1 cellular context compared by ENCODE assay signal in the genomic region with DNA sequence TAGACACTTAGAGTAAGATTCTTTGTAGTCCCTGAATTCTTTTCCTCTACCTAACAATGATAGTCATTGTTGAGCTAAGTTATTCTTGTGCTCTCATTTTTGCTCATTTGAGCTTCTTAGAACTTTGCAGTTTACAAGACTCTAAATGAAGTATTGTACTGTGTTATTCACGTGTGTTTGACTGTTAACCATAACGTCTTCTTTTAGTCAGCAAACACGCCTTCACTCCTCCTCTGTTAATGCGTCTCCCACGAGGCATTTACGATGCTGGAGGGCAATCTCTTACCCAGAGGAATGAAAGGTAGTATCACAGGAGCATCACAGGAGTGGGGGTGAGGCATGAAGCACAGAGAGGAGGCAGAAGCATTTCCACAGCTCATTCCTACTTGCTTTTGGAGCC.
TF ChIP-seq lines count a peak whose summit lies in the region.

No MANE protein-coding gene starts in this region.

TF ChIP-seq in WTC11, 78 proteins besides CTCF, POLR2A, EP300 and RAD21:
- TF ChIP-seq, protein P1, sequence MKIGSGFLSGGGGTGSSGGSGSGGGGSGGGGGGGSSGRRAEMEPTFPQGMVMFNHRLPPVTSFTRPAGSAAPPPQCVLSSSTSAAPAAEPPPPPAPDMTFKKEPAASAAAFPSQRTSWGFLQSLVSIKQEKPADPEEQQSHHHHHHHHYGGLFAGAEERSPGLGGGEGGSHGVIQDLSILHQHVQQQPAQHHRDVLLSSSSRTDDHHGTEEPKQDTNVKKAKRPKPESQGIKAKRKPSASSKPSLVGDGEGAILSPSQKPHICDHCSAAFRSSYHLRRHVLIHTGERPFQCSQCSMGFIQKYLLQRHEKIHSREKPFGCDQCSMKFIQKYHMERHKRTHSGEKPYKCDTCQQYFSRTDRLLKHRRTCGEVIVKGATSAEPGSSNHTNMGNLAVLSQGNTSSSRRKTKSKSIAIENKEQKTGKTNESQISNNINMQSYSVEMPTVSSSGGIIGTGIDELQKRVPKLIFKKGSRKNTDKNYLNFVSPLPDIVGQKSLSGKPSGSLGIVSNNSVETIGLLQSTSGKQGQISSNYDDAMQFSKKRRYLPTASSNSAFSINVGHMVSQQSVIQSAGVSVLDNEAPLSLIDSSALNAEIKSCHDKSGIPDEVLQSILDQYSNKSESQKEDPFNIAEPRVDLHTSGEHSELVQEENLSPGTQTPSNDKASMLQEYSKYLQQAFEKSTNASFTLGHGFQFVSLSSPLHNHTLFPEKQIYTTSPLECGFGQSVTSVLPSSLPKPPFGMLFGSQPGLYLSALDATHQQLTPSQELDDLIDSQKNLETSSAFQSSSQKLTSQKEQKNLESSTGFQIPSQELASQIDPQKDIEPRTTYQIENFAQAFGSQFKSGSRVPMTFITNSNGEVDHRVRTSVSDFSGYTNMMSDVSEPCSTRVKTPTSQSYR (CRISPR knock-in tag; IDR thresholded peaks at IDR 0.05): no peak
- TF ChIP-seq CREB1 (CRISPR knock-in tag; IDR thresholded peaks at IDR 0.05): no peak
- no peak for TF ChIP-seq ZNF671 (CRISPR knock-in tag; IDR thresholded peaks at IDR 0.05)
- TF ChIP-seq HMGA2 (CRISPR knock-in tag; IDR thresholded peaks at IDR 0.05): no peak
- no peak for TF ChIP-seq EMX1 (CRISPR knock-in tag; IDR thresholded peaks at IDR 0.05)
- TF ChIP-seq, protein P2, sequence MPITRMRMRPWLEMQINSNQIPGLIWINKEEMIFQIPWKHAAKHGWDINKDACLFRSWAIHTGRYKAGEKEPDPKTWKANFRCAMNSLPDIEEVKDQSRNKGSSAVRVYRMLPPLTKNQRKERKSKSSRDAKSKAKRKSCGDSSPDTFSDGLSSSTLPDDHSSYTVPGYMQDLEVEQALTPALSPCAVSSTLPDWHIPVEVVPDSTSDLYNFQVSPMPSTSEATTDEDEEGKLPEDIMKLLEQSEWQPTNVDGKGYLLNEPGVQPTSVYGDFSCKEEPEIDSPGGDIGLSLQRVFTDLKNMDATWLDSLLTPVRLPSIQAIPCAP (CRISPR knock-in tag; IDR thresholded peaks at IDR 0.05): no peak
- no peak for TF ChIP-seq NFYB (CRISPR knock-in tag; conservative IDR thresholded peaks at IDR 0.05; ENCODE audit: low read depth)
- TF ChIP-seq SOX15 (CRISPR knock-in tag; IDR thresholded peaks at IDR 0.05): no peak
- no peak for TF ChIP-seq PRRX2 (CRISPR knock-in tag; IDR thresholded peaks at IDR 0.05)
